Comparison of ENCODE assay signal across 12 cellular contexts in the genomic region with DNA sequence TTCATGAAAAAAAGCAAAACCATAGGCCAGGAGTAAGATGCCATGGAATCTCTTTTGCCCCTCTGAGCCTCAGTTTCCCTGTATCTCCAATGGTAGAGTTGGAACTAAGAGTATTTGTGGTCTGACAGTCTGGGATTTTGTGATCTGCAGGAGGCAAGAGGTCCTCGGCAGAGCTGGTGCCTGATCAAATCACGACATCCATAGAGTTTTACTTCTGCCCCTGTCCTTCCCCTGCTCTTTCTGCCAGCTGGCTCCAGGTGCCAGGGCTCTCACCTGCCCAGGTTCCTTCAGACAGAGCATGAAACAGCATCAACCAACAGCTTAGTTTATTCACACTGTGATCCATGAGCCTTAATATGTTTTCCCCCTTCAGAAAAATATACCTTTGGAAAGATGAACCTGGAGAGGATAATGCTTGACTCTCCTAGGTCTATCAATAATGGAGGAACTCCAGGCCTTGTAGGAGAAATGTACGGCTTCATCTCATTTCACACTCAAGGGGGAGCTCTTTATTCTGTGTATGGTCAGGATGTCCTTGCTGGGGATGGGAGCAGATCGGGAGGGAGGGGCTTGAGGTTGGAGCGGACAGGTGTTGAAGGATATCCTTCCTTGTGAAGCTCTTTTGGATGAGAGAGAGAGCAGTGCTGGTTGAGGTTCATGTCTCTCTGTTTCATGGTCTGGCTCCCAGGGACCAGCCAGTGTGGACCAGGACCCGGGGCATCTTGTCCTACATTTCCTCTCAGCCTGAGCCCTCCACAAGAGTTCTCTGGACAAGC.
DNase-seq lines count a peak whose midpoint lies in the region; ATAC-seq and TF ChIP-seq lines count a peak whose summit lies in the region.
"Had no signal": no experiment of that assay in that cellular context is flagged by ENCODE, and none has a peak within 500 bp of the region (broad histone marks: within the 10 kb centered on the region; RNA-seq: fewer than 3 reads in every experiment).

No MANE protein-coding gene starts in this region.

- H3K9me2 ChIP-seq in Loucy (replicated peaks; ENCODE audit: low read depth, low read length) = no peaks in the 10 kb centered on the region

- H4K20me1 ChIP-seq in Loucy (ENCODE audit: insufficient read depth, low read length, poor library complexity, severe bottlenecking) = no peaks in the 10 kb centered on the region

- no peaks in the 10 kb centered on the region for H3K9me3 ChIP-seq in Loucy (ENCODE audit: insufficient read depth, low read depth, low read length)
- no peaks in the 10 kb centered on the region for H3K9me3 ChIP-seq in neutrophil
- H3K9me3 ChIP-seq in stomach = peaks cover 0 to 6% (median 3%) of the 10 kb centered on the region in 4 donors

- no peaks in the 10 kb centered on the region for H3K79me2 ChIP-seq in Loucy (ENCODE audit: insufficient read depth, low read length)

- WGBS in stomach, 5 donors = 67 to 75% (median 74%) methylated on average over 6 of the region's 6 CpGs

- H3K4me1 ChIP-seq in Loucy (ENCODE audit: insufficient read depth, low read length, poor library complexity, severe bottlenecking) (peaks cover 46% of the 10 kb centered on the region), neutrophil (ENCODE audit: control insufficient read depth in 1 of 2, insufficient read depth in 1 of 2, low read depth in 1 of 2, low read length in 1 of 2) (peaks cover 100% of the 10 kb centered on the region in 2 experiments), stomach (peaks cover 4 to 41% (median 10%) of the 10 kb centered on the region in 4 donors)

- H3K27me3 Mint-ChIP-seq in activated naive CD4-positive, alpha-beta T cell treated with anti-CD3 and anti-CD28 coated beads, Interleukin-2, amount 10 ng/mL, durations not matched to agents 7 days and 5 days = peaks cover 19% of the 10 kb centered on the region
- peaks cover 8% of the 10 kb centered on the region for H3K27me3 Mint-ChIP-seq in activated T-helper 1 cell treated with anti-CD3 and anti-CD28 coated beads, Interleukin-12 subunit alpha, Interleukin-12 subunit beta, Interleukin-2, Interleukin-4 antibody, amounts not matched to agents 30 ng/mL and 10 ng/mL and 1 ng/mL, durations not matched to agents 14 hours and 24 hours and 36 hours (ENCODE audit: insufficient read depth)

- H3K36me3 ChIP-seq in Loucy (ENCODE audit: insufficient read depth, low read length) (no peaks in the 10 kb centered on the region), neutrophil (no peaks in the 10 kb centered on the region), stomach (no peaks in the 10 kb centered on the region)

- POLR2A ChIA-PET in RWPE1 (lab: Yijun Ruan, JAX; ENCODE audit: low non-redundant PET) = no interaction called here

- H3K36me3 Mint-ChIP-seq in activated naive CD4-positive, alpha-beta T cell treated with anti-CD3 and anti-CD28 coated beads, Interleukin-2, amount 10 ng/mL, durations not matched to agents 7 days and 5 days = peaks cover 19% of the 10 kb centered on the region
- peaks cover 15% of the 10 kb centered on the region for H3K36me3 Mint-ChIP-seq in activated T-helper 1 cell treated with anti-CD3 and anti-CD28 coated beads, Interleukin-12 subunit alpha, Interleukin-12 subunit beta, Interleukin-2, Interleukin-4 antibody, amounts not matched to agents 30 ng/mL and 10 ng/mL and 1 ng/mL, durations not matched to agents 14 hours and 24 hours and 36 hours (ENCODE audit: low read depth)

- DNase-seq in activated naive CD4-positive, alpha-beta T cell treated with anti-CD3 and anti-CD28 coated beads, Interleukin-2, amount 10 ng/mL, durations not matched to agents 7 days and 5 days = no peak
- no peak for DNase-seq in activated naive CD4-positive, alpha-beta T cell treated with Interleukin-2 at 50 U/mL for 16 hours
- DNase-seq in activated T-helper 1 cell treated with anti-CD3 and anti-CD28 coated beads, Interleukin-12 subunit alpha, Interleukin-12 subunit beta, Interleukin-2, Interleukin-4 antibody, amounts not matched to agents 30 ng/mL and 10 ng/mL and 1 ng/mL, durations not matched to agents 14 hours and 24 hours and 36 hours (ENCODE audit: low spot score) = no peak
- DNase-seq in RWPE1 (ENCODE audit: low spot score) (no peak), stomach (no peak)
- DNase-seq: Calu3, caudate nucleus, NCI-H1092 had no signal

- ATAC-seq in HG03354 (IDR thresholded peaks at IDR 0.05; ENCODE audit: poor library complexity, severe bottlenecking, unreplicated experiment) = no peak

- CTCF ChIA-PET in activated naive CD4-positive, alpha-beta T cell treated with anti-CD3 and anti-CD28 coated beads, Interleukin-2, amount 10 ng/mL, durations not matched to agents 7 days and 5 days (lab: Charles Lee) = interaction anchor here (0.6 to 0.9 kb wide), 2 partner anchors 14 to 148 kb away, joined by 3 to 4 read pairs; no protein-coding TSS in a partner anchor
- CTCF ChIA-PET in RWPE1 (lab: Yijun Ruan, JAX) = no interaction called here

- no peak overlapping the region for H3K4me3 Mint-ChIP-seq in activated naive CD4-positive, alpha-beta T cell treated with anti-CD3 and anti-CD28 coated beads, Interleukin-2, amount 10 ng/mL, durations not matched to agents 7 days and 5 days
- H3K4me3 Mint-ChIP-seq in activated T-helper 1 cell treated with anti-CD3 and anti-CD28 coated beads, Interleukin-12 subunit alpha, Interleukin-12 subunit beta, Interleukin-2, Interleukin-4 antibody, amounts not matched to agents 30 ng/mL and 10 ng/mL and 1 ng/mL, durations not matched to agents 14 hours and 24 hours and 36 hours = no peak overlapping the region
- H3K4me3 Mint-ChIP-seq: nephron had no signal

- no peak overlapping the region for H3K9ac ChIP-seq in Loucy (ENCODE audit: low read depth, low read length, poor library complexity, severe bottlenecking)

- no peak for TF ChIP-seq EP300 in stomach (IDR thresholded peaks at IDR 0.05)

- H3K27ac ChIP-seq in neutrophil (peak overlapping the region; percentile 98), RWPE1 (no peak overlapping the region), stomach (peak overlapping the region in 2 of 5 donors; percentile 63 to 81)

- peaks cover 79% of the 10 kb centered on the region for H3K4me1 Mint-ChIP-seq in activated naive CD4-positive, alpha-beta T cell treated with anti-CD3 and anti-CD28 coated beads, Interleukin-2, amount 10 ng/mL, durations not matched to agents 7 days and 5 days
- peaks cover 73% of the 10 kb centered on the region for H3K4me1 Mint-ChIP-seq in activated T-helper 1 cell treated with anti-CD3 and anti-CD28 coated beads, Interleukin-12 subunit alpha, Interleukin-12 subunit beta, Interleukin-2, Interleukin-4 antibody, amounts not matched to agents 30 ng/mL and 10 ng/mL and 1 ng/mL, durations not matched to agents 14 hours and 24 hours and 36 hours (ENCODE audit: low read depth)
- H3K4me1 Mint-ChIP-seq: nephron had no signal

- TF ChIP-seq CTCF in Loucy (conservative IDR thresholded peaks at IDR 0.05; ENCODE audit: low read length) (peak; percentile 71), neutrophil (IDR thresholded peaks at IDR 0.05) (no peak), RWPE1 (conservative IDR thresholded peaks at IDR 0.05; ENCODE audit: low read depth) (no peak), stomach (IDR thresholded peaks at IDR 0.05) (no peak)

- peak overlapping the region; percentile 35 for H3K27ac Mint-ChIP-seq in activated naive CD4-positive, alpha-beta T cell treated with anti-CD3 and anti-CD28 coated beads, Interleukin-2, amount 10 ng/mL, durations not matched to agents 7 days and 5 days
- H3K27ac Mint-ChIP-seq in activated T-helper 1 cell treated with anti-CD3 and anti-CD28 coated beads, Interleukin-12 subunit alpha, Interleukin-12 subunit beta, Interleukin-2, Interleukin-4 antibody, amounts not matched to agents 30 ng/mL and 10 ng/mL and 1 ng/mL, durations not matched to agents 14 hours and 24 hours and 36 hours = peak overlapping the region; percentile 31
- H3K27ac Mint-ChIP-seq: nephron had no signal

- H3K27me3 ChIP-seq in Loucy (ENCODE audit: insufficient read depth, low read length, poor library complexity, severe bottlenecking) (no peaks in the 10 kb centered on the region), neutrophil (no peaks in the 10 kb centered on the region), stomach (no peaks in the 10 kb centered on the region)

- peaks cover 21% of the 10 kb centered on the region for H3K9me3 Mint-ChIP-seq in activated naive CD4-positive, alpha-beta T cell treated with anti-CD3 and anti-CD28 coated beads, Interleukin-2, amount 10 ng/mL, durations not matched to agents 7 days and 5 days
- H3K9me3 Mint-ChIP-seq in activated T-helper 1 cell treated with anti-CD3 and anti-CD28 coated beads, Interleukin-12 subunit alpha, Interleukin-12 subunit beta, Interleukin-2, Interleukin-4 antibody, amounts not matched to agents 30 ng/mL and 10 ng/mL and 1 ng/mL, durations not matched to agents 14 hours and 24 hours and 36 hours = peaks cover 38% of the 10 kb centered on the region

- H3K4me3 ChIP-seq in Loucy (ENCODE audit: low read length, poor library complexity, severe bottlenecking) (no peak overlapping the region), neutrophil (ENCODE audit: low read depth in 1 of 2, low read length in 1 of 2) (peak overlapping the region in 1 of 2 experiments; percentile 40), stomach (no peak overlapping the region)

- H3K4me2 ChIP-seq in Loucy (ENCODE audit: low read depth, low read length, poor library complexity, severe bottlenecking) = no peak overlapping the region

- no peak for TF ChIP-seq POLR2A in stomach (IDR thresholded peaks at IDR 0.05)

- peaks cover 9% of the 10 kb centered on the region; the same call in 1 of the 2 replicates for H3F3A ChIP-seq in Loucy (ENCODE audit: low read depth)

- intact Hi-C loops in activated T-helper 1 cell treated with anti-CD3 and anti-CD28 coated beads, Interleukin-12 subunit alpha, Interleukin-12 subunit beta, Interleukin-2, Interleukin-4 antibody, amounts not matched to agents 30 ng/mL and 10 ng/mL and 1 ng/mL, durations not matched to agents 14 hours and 24 hours and 36 hours (cut with micrococcal nuclease) = no loop called here
- intact Hi-C loops in stomach (cut with DNase I; ENCODE audit: low total_unique reads) = no loop called here

- no peak overlapping the region for H2AFZ ChIP-seq in Loucy (ENCODE audit: low read length)
